In the genomic region with DNA sequence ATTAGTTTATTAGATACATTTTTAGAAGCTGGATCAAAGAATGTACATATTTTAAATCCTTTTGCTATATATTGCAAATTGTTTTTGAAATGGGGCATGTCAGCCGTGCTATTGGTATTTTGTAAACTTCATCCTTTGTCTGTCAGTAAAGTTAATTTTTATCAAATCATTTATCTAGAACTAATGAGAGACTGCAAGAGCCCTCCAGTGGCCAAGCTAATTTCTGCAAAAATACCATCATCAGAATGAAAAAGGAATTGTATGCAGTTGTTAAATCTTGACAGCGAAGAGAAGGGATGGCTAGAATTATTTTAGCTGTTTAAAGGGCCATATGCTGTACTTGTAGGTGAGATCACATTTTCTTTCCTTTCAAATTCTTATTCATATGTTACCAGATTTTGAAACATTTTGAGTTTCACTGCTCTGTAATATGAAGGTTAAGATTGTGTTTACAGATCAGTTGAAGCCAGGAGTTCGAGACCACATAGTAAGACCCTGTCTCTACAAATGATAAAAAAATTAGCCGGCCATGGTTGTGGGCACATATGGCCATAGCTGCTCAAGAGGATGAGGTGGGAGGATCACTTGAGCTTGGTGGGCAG, we compare ENCODE assay signal across 9 cellular contexts. TPM values are rescaled to one million over a fixed set of nuclear protein-coding genes. Genes with fewer than 3 reads are reported as not detected.
DNase-seq lines count a peak whose midpoint lies in the region; ATAC-seq, FAIRE-seq and TF ChIP-seq lines count a peak whose summit lies in the region.
"Had no signal": no experiment of that assay in that cellular context is flagged by ENCODE, and none has a peak within 500 bp of the region (broad histone marks: within the 10 kb centered on the region; RNA-seq: fewer than 3 reads in every experiment).

No MANE protein-coding gene starts in this region.

- H3K9me1 ChIP-seq in K562 (ENCODE audit: control insufficient read depth, insufficient read depth, low read length): no peaks in the 10 kb centered on the region

- TF ChIP-seq RAD21 in K562 (CRISPR knock-in tag; conservative IDR thresholded peaks at IDR 0.05 in 1 of 2, IDR thresholded peaks at IDR 0.05 in 1 of 2): peak; percentile 84 to 88

- POLR2A ChIA-PET in K562 (lab: Yijun Ruan, JAX): interaction anchor here (0.5 to 1.8 kb wide), 5 partner anchors 15 to 459 kb away, joined by 3 to 7 read pairs (median 3); a partner anchor contains a TSS

- no peak overlapping the region for H2AFZ ChIP-seq in K562 (ENCODE audit: low read depth, low read length)

- in situ Hi-C loops in K562 (cut with MboI): no loop called here

- DNase-seq in NCI-H1092 (lab: John Stamatoyannopoulos, UW) (peak; percentile 6), K562 (ENCODE audit: extremely low read depth in 1 of 4, low spot score in 3 of 4) (peak in 3 of 4 experiments; percentile 29 to 59 (median 34)), midbrain (lab: John Stamatoyannopoulos, UW) (peak; percentile 51), H54 (ENCODE audit: insufficient read length, low spot score) (no peak), posterior vena cava (ENCODE audit: low spot score) (no peak)

- H3K4me2 ChIP-seq in K562 (ENCODE audit: insufficient read depth, low read length): no peak overlapping the region

- H3K27ac ChIP-seq in K562 (ENCODE audit: extremely low read depth, low read depth, low read length): no peak overlapping the region
- H3K27ac ChIP-seq: SJCRH30 had no signal

- no peak for TF ChIP-seq EP300 in K562 (IDR thresholded peaks at IDR 0.05; ENCODE audit: low read length)

- no peaks in the 10 kb centered on the region for H3K27me3 ChIP-seq in K562 (ENCODE audit: control insufficient read depth in 2 of 2, insufficient read depth in 2 of 2, low read length in 2 of 2)
- H3K27me3 ChIP-seq: SJCRH30 had no signal

- no peaks in the 10 kb centered on the region for H3K36me3 ChIP-seq in K562 (ENCODE audit: control insufficient read depth, insufficient read depth, low read length)
- H3K36me3 ChIP-seq: SJCRH30 had no signal

- CTCF ChIA-PET in K562 (lab: Yijun Ruan, JAX; ENCODE audit: low intra/inter-chr PET ratio): interaction anchor here (0.7 to 2.7 kb wide), 3 partner anchors 100 to 438 kb away, joined by 4 to 20 read pairs (median 6); no protein-coding TSS in a partner anchor

- peak; percentile 82 for FAIRE-seq in G401.6 (lab: Jason Lieb, UNC)
- FAIRE-seq in K562 (lab: Jason Lieb, UNC): no peak
- FAIRE-seq in H54 (lab: Jason Lieb, UNC): no peak

- ATAC-seq in K562 (peak; percentile 59; the same call in 2 of the 3 replicates), HG02981 (IDR thresholded peaks at IDR 0.05; ENCODE audit: unreplicated experiment) (no peak), HG03159 (IDR thresholded peaks at IDR 0.05; ENCODE audit: unreplicated experiment) (no peak)

- BruUV-seq in K562 (replicated peaks; lab: Mats Ljungman, UMichigan): no TSS peak

- peak; percentile 47 to 70 (median 53); a peak in 5 of 6 replicates for TF ChIP-seq CTCF in K562 (IDR thresholded peaks at IDR 0.05 in 2 of 3, conservative IDR thresholded peaks at IDR 0.05 in 1 of 3; ENCODE audit: insufficient read depth in 2 of 3, low read depth in 1 of 3, low read length in 3 of 3)

- WGBS in K562 (ENCODE audit: insufficient coverage, low coverage, missing lambda C conversion rate): 24% methylated on average over 4 of the region's 4 CpGs

- no peaks in the 10 kb centered on the region for H3K4me1 ChIP-seq in K562 (replicated peaks in 1 of 2; ENCODE audit: control insufficient read depth in 2 of 2, insufficient read depth in 2 of 2, low read length in 2 of 2)
- H3K4me1 ChIP-seq: SJCRH30 had no signal

- H3K79me2 ChIP-seq in K562 (ENCODE audit: control insufficient read depth, insufficient read depth, low read length): no peaks in the 10 kb centered on the region

- H3K4me3 ChIP-seq in K562: no peak overlapping the region
- H3K4me3 ChIP-seq: SJCRH30 had no signal

- 0 out of 4 replicates have a peak overlapping the region, but pooled peaks of 1 of the 2 experiments have one; percentile 31 for H3K9ac ChIP-seq in K562 (ENCODE audit: insufficient read depth in 1 of 2, low read depth in 2 of 2, low read length in 2 of 2)

- no peaks in the 10 kb centered on the region for H3K9me3 ChIP-seq in K562 (replicated peaks; ENCODE audit: control insufficient read depth, insufficient read depth, low read depth, low read length)
- H3K9me3 ChIP-seq: SJCRH30 had no signal

- intact Hi-C loops in K562 (cut with micrococcal nuclease) (loop anchor here (1.0 to 5.0 kb wide), 7 partner anchors 50 to 648 kb away; no protein-coding TSS in a partner anchor), posterior vena cava (cut with DNase I) (loop anchor here in 1 of 2 donors (5.0 kb wide), 1 partner anchor 402 kb away; no protein-coding TSS in a partner anchor)

- H4K20me1 ChIP-seq in K562 (replicated peaks; ENCODE audit: control insufficient read depth, insufficient read depth, low read length): no peaks in the 10 kb centered on the region

- TF ChIP-seq POLR2A in K562 (conservative IDR thresholded peaks at IDR 0.05) (no peak), H54 (IDR thresholded peaks at IDR 0.05; ENCODE audit: low read depth, low read length) (no peak)

TF ChIP-seq in K562, 482 proteins besides CTCF, POLR2A, EP300 and RAD21 (continues in another document):
- TF ChIP-seq GATA2 (CRISPR knock-in tag; IDR thresholded peaks at IDR 0.05): peak; percentile 43; the same call in 1 of the 2 replicates
- TF ChIP-seq DIDO1 (tag; IDR thresholded peaks at IDR 0.05; ENCODE audit: low read depth): no peak
- TF ChIP-seq RFX7 (CRISPR knock-in tag; IDR thresholded peaks at IDR 0.05): no peak
- TF ChIP-seq CBX2 (IDR thresholded peaks at IDR 0.05; ENCODE audit: insufficient read depth, low read length, poor library complexity, severe bottlenecking): no peak
- TF ChIP-seq ESRRA (IDR thresholded peaks at IDR 0.05; ENCODE audit: borderline replicate concordance, low read depth): no peak
- peak; percentile 35; the same call in 1 of the 2 replicates for TF ChIP-seq GATAD2B (IDR thresholded peaks at IDR 0.05; ENCODE audit: borderline replicate concordance)
- TF ChIP-seq KLF16 (IDR thresholded peaks at IDR 0.05): no peak
- no peak for TF ChIP-seq RBM15 (IDR thresholded peaks at IDR 0.05; ENCODE audit: insufficient read depth, low read length)
- TF ChIP-seq HNRNPLL (IDR thresholded peaks at IDR 0.05; ENCODE audit: low read depth, low read length, poor library complexity, severe bottlenecking): no peak
- TF ChIP-seq ADNP (tag; IDR thresholded peaks at IDR 0.05): peak; percentile 4; the same call in 1 of the 2 replicates
- TF ChIP-seq KAT7 (CRISPR knock-in tag; IDR thresholded peaks at IDR 0.05; ENCODE audit: borderline replicate concordance): no peak
- TF ChIP-seq ZSCAN29 (IDR thresholded peaks at IDR 0.05): no peak
- TF ChIP-seq NFYB (IDR thresholded peaks at IDR 0.05; ENCODE audit: extremely low read depth, insufficient read length): no peak
- no peak for TF ChIP-seq ZNF282 (CRISPR knock-in tag; IDR thresholded peaks at IDR 0.05)

RNA-seq across cellular contexts. Expression of a gene that starts 8.1 kb away (rescaled TPM):
- total RNA-seq in K562 (2011; cell fraction: chromatin; rRNA removed; ENCODE audit: low replicate concordance): 0.25 and 0.30 TPM in 2 replicates
- 0.67 and 0.79 TPM in 2 replicates for total RNA-seq in K562 (2011; cell fraction: nucleolus; rRNA removed)
- 0.76 and 0.95 TPM in 2 replicates for total RNA-seq in K562 (2011; cell fraction: nucleoplasm; rRNA removed)
- total RNA-seq in K562 (2014; rRNA removed) (0.37 and 0.41 TPM in 2 replicates), K562 (2014; rRNA removed; fragmentation: Illumina TruSeq; extraction: Trizol) (0.16 and 0.18 TPM in 2 replicates), K562 (2015; rRNA removed; fragmentation: Illumina TruSeq; extraction: Trizol) (0.26 and 0.33 TPM in 2 replicates), K562 (2021) (0.24 and 0.42 TPM in 2 replicates), posterior vena cava (10 to 100 TPM; 26.5 to 41.5 TPM)
- polyA plus RNA-seq in K562 (2011; rRNA removed) (not detected in 2 replicates), K562 (2014; fragmentation: Illumina TruSeq; extraction: Trizol) (0.17 and 0.18 TPM in 2 replicates), K562 (2014; fragmentation: Nextera tagmentation; extraction: Ambion mirVana) (under 1 TPM; 0.14 to 0.15 TPM), K562 (2014; rRNA removed) (0.05 and 0.16 TPM in 2 replicates)
- polyA plus RNA-seq in K562 (2011; cell fraction: cytosol; rRNA removed): 0.22 TPM in 1 of 2 replicates, not detected in the other
- polyA plus RNA-seq in K562 (2011; cell fraction: nucleus; rRNA removed): not detected in 2 replicates
- 0.17 and 0.42 TPM in 2 replicates for polyA plus RNA-seq in K562 (2012)
- 0.32 TPM in 1 of 2 replicates, not detected in the other for polyA minus RNA-seq in K562 (2011; rRNA and poly(A)+ RNA removed)
- 0.57 TPM in 1 of 2 replicates, not detected in the other for polyA minus RNA-seq in K562 (2011; cell fraction: cytosol; rRNA and poly(A)+ RNA removed)
- polyA minus RNA-seq in K562 (2011; cell fraction: nucleus; rRNA and poly(A)+ RNA removed): not detected in 2 replicates

RNA-seq across cellular contexts. Expression of a gene that starts 53.0 kb away (rescaled TPM):
- 19.4 and 45.9 TPM in 2 replicates for total RNA-seq in K562 (2011; cell fraction: chromatin; rRNA removed; ENCODE audit: low replicate concordance)
- 7.0 and 9.3 TPM in 2 replicates for total RNA-seq in K562 (2011; cell fraction: nucleolus; rRNA removed)
- total RNA-seq in K562 (2011; cell fraction: nucleoplasm; rRNA removed): 15.2 and 16.4 TPM in 2 replicates
- 11.5 and 19.1 TPM in 2 replicates for total RNA-seq in K562 (2014; rRNA removed)
- 16.2 and 20.0 TPM in 2 replicates for total RNA-seq in K562 (2014; rRNA removed; fragmentation: Illumina TruSeq; extraction: Trizol)
- 15.5 and 15.6 TPM in 2 replicates for total RNA-seq in K562 (2015; rRNA removed; fragmentation: Illumina TruSeq; extraction: Trizol)
- 14.1 and 14.3 TPM in 2 replicates for total RNA-seq in K562 (2021)
- polyA plus RNA-seq in K562 (2011; rRNA removed): 5.7 and 6.7 TPM in 2 replicates
- polyA plus RNA-seq in K562 (2011; cell fraction: cytosol; rRNA removed): 1.4 and 2.6 TPM in 2 replicates
- polyA plus RNA-seq in K562 (2011; cell fraction: nucleus; rRNA removed): 4.0 and 4.2 TPM in 2 replicates
- polyA plus RNA-seq in K562 (2012): 7.3 and 9.6 TPM in 2 replicates
- 4.2 and 4.8 TPM in 2 replicates for polyA plus RNA-seq in K562 (2014; fragmentation: Illumina TruSeq; extraction: Trizol)
- 1 to 10 TPM; 4.4 to 9.7 TPM for polyA plus RNA-seq in K562 (2014; fragmentation: Nextera tagmentation; extraction: Ambion mirVana)
- polyA plus RNA-seq in K562 (2014; rRNA removed): 4.3 and 5.5 TPM in 2 replicates
- polyA minus RNA-seq in K562 (2011; rRNA and poly(A)+ RNA removed): 30.7 and 32.7 TPM in 2 replicates
- 14.4 and 18.0 TPM in 2 replicates for polyA minus RNA-seq in K562 (2011; cell fraction: cytosol; rRNA and poly(A)+ RNA removed)
- polyA minus RNA-seq in K562 (2011; cell fraction: nucleus; rRNA and poly(A)+ RNA removed): 5.0 and 8.0 TPM in 2 replicates
- total RNA-seq in posterior vena cava: 100 to 1,000 TPM in 1 of 2 donors, 10 to 100 TPM in 1; 77.2 to 101 TPM

Comparison
In these comparisons a context has a peak if more than half of its experiments do, and no peak if none do; other contexts are left out.
1. DNase-seq: peak in NCI-H1092 (single experiment), K562 (3 of 4) and midbrain (single experiment); none in H54 (single experiment) and posterior vena cava (single experiment).
2. RNA of a gene that starts 8.1 kb away (total RNA-seq): 26.5 to 41.5 TPM in posterior vena cava; 0.16 to 0.95 TPM in K562; every median in the first group is over 10 times any median in the second.